8 cellular contexts compared by ENCODE assay signal in the genomic region with DNA sequence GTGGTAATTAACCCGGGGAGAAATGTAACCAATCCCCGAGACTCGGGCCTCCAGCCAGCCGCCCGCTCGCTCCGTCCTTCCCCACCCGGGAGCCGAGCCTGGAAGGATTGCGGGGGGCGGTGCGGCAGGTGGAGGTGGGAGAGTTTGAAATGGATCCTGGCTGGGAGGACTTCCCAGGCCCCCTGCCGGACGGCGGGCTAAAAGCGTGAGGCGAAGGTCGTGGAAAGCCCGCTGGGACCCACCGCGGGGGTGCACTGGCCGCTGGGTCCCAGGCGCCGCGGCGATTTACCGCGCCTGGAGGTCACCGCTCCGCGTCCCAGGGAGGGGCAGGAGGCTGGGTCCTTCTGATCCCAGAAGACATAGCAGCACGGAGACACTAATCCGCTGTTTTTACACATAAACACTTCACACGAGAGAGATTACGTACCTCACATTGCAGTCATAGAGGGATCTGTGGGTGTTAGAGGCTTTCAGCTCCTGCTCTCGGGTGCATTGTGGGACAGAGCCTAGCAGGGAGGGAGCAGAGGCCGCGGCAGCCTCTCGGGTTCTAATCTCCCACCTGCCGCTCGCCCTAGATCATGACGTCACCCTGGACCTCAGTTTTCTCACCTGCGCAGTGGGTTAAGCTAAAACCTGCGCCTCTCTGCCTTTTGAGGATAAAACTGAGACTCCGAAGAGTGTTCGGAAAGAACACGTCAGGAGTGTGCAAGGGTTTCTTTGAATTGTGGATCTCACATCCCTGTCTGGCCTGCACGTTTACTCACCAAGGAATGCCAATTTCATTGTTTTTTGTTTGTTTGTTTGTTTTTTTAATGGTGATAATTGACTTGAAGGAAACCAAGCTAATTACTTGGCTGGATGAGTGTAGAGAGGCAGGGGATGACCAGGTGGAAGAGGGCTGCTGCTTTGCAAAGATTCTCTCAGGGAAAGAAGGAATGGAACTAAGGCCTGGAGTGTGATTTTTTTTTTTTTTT. TPM values are rescaled to one million over a fixed set of nuclear protein-coding genes. Genes with fewer than 3 reads are reported as not detected.
DNase-seq lines count a peak whose midpoint lies in the region; ATAC-seq and TF ChIP-seq lines count a peak whose summit lies in the region.

No MANE protein-coding gene starts in this region.

- CTCF ChIA-PET in A673 (lab: Charles Lee) = interaction anchor here (0.5 to 0.6 kb wide), 2 partner anchors 53 to 1132 kb away, joined by 4 to 6 read pairs; no protein-coding TSS in a partner anchor

- POLR2A ChIA-PET in A673 (lab: Charles Lee; ENCODE audit: low non-redundant PET) = no interaction called here

- H3K4me3 ChIP-seq in A673 (ENCODE audit: low read depth, low read length, poor library complexity, severe bottlenecking) = peak overlapping the region; percentile 54
- peak overlapping the region; percentile 47 to 73 (median 63) for H3K4me3 ChIP-seq in esophagus squamous epithelium
- peak overlapping the region in 2 of 3 donors; percentile 41 to 64 for H3K4me3 ChIP-seq in thyroid gland (replicated peaks in 1 of 3)

- ATAC-seq in GM18517 (IDR thresholded peaks at IDR 0.05; ENCODE audit: unreplicated experiment) (peak; percentile 35), HG02973 (IDR thresholded peaks at IDR 0.05; ENCODE audit: unreplicated experiment) (peak; percentile 46)

- H3K27me3 ChIP-seq in A673 (replicated peaks; ENCODE audit: insufficient read depth, low read depth, low read length, poor library complexity) = no peaks in the 10 kb centered on the region
- peaks cover 0 to 6% (median 0%) of the 10 kb centered on the region in 4 donors for H3K27me3 ChIP-seq in esophagus squamous epithelium
- H3K27me3 ChIP-seq in thyroid gland = no peaks in the 10 kb centered on the region

- no peaks in the 10 kb centered on the region for H3K9me3 Mint-ChIP-seq in nephron

- peak overlapping the region; percentile 48 to 81 (median 56) for H3K27ac Mint-ChIP-seq in nephron

- no peaks in the 10 kb centered on the region for H3K27me3 Mint-ChIP-seq in nephron (ENCODE audit: low read depth)

- 35 to 72% methylated on average over 5 to 12 of the region's 48 CpGs for WGBS in esophagus squamous epithelium, 2 donors
- 12 to 18% methylated on average over 26 to 35 of the region's 48 CpGs for WGBS in thyroid gland, 2 donors

- H3K4me1 ChIP-seq in A673 (ENCODE audit: insufficient read depth, low read length, poor library complexity, severe bottlenecking) = peaks cover 5% of the 10 kb centered on the region
- peaks cover 0 to 19% (median 4%) of the 10 kb centered on the region in 3 donors for H3K4me1 ChIP-seq in esophagus squamous epithelium
- peaks cover 0 to 12% of the 10 kb centered on the region in 2 donors for H3K4me1 ChIP-seq in thyroid gland

- no peaks in the 10 kb centered on the region for H3K36me3 ChIP-seq in A673 (ENCODE audit: insufficient read depth, low read length, poor library complexity, severe bottlenecking)
- H3K36me3 ChIP-seq in esophagus squamous epithelium = no peaks in the 10 kb centered on the region
- H3K36me3 ChIP-seq in thyroid gland = no peaks in the 10 kb centered on the region

- TF ChIP-seq CTCF in A673 (conservative IDR thresholded peaks at IDR 0.05; ENCODE audit: low read depth, low read length) = peak; percentile 44
- peak in 4 of 6 experiments; percentile 12 to 39 (median 32) for TF ChIP-seq CTCF in esophagus squamous epithelium (IDR thresholded peaks at IDR 0.05)
- peak in 2 of 3 experiments; percentile 47 to 56 for TF ChIP-seq CTCF in nephron (IDR thresholded peaks at IDR 0.05; ENCODE audit: unreplicated experiment in 3 of 3)
- TF ChIP-seq CTCF in thyroid gland (IDR thresholded peaks at IDR 0.05) = peak in 5 of 6 experiments; percentile 18 to 49 (median 28)

- H3K4me3 Mint-ChIP-seq in nephron = peak overlapping the region; percentile 69 to 85 (median 81)

- no TSS peak for BruUV-seq in A673 (replicated peaks; lab: Mats Ljungman, UMichigan)

- H3K9me3 ChIP-seq in A673 (ENCODE audit: low read depth, low read length, poor library complexity, severe bottlenecking) (no peaks in the 10 kb centered on the region), esophagus squamous epithelium (no peaks in the 10 kb centered on the region), thyroid gland (no peaks in the 10 kb centered on the region)

- intact Hi-C loops in A673 (cut with micrococcal nuclease; ENCODE audit: unreplicated experiment) (no loop called here), esophagus squamous epithelium (cut with DNase I) (no loop called here), thyroid gland (cut with DNase I) (no loop called here)

- H3K27ac ChIP-seq in A673 (ENCODE audit: low read depth, low read length, poor library complexity, severe bottlenecking) (no peak overlapping the region), esophagus squamous epithelium (peak overlapping the region; percentile 81 to 92 (median 88)), thyroid gland (peak overlapping the region; percentile 77 to 90 (median 86))

- TF ChIP-seq POLR2A in esophagus squamous epithelium (IDR thresholded peaks at IDR 0.05) (no peak), thyroid gland (IDR thresholded peaks at IDR 0.05) (no peak)

- peak; percentile 55 for DNase-seq in A673 (ENCODE audit: low spot score)
- peak; percentile 76 for DNase-seq in NCI-H345 (lab: John Stamatoyannopoulos, UW)
- peak; percentile 43 for DNase-seq in activated CD8-positive, alpha-beta memory T cell treated with anti-CD3 and anti-CD28 coated beads, Interleukin-2, amount 50 U/mL, for 4 hours
- no peak for DNase-seq in esophagus squamous epithelium (lab: John Stamatoyannopoulos, UW)
- DNase-seq in thyroid gland = peak in 1 of 2 donors; percentile 40

- H3K36me3 Mint-ChIP-seq in nephron (ENCODE audit: low read depth) = no peaks in the 10 kb centered on the region

- H3K4me1 Mint-ChIP-seq in nephron = peaks cover 42% of the 10 kb centered on the region

RNA-seq across cellular contexts. Expression of a gene that starts 17.1 kb away (rescaled TPM):
- 69.7 and 80.3 TPM in 2 replicates for total RNA-seq in A673 (2021)
- total RNA-seq in esophagus squamous epithelium = 10 to 100 TPM; 17.7 to 62.3 (median 30.3) TPM
- total RNA-seq in thyroid gland = 100 to 1,000 TPM in 3 of 4 donors, 10 to 100 TPM in 1; 88.9 to 190 (median 133) TPM

RNA-seq across cellular contexts. Expression of a gene that starts 19.3 kb away (rescaled TPM):
- total RNA-seq in A673 (2021) (1.0 and 1.2 TPM in 2 replicates), esophagus squamous epithelium (not detected), thyroid gland (10 to 100 TPM; 16.2 to 78.6 (median 33.0) TPM)

RNA-seq across cellular contexts. Expression of a gene that starts 44.4 kb away (rescaled TPM):
- 0.22 TPM in 1 of 2 replicates, not detected in the other for total RNA-seq in A673 (2021)
- not detected for total RNA-seq in esophagus squamous epithelium
- not detected for total RNA-seq in thyroid gland

RNA-seq across cellular contexts. Expression of a gene that starts 59.1 kb away (rescaled TPM):
- total RNA-seq in A673 (2021) (not detected in 2 replicates), esophagus squamous epithelium (not detected), thyroid gland (not detected)
